1 cellular context compared by ENCODE assay signal in genomic region chr12:48296586-48297396, GRCh38.
A peak's percentile ranks its signal among the peaks of the same experiment; 100 is the strongest.
TF ChIP-seq lines count a peak whose summit lies in the region.

No MANE protein-coding gene starts in this region.

TF ChIP-seq in H1, 55 proteins besides CTCF, POLR2A, EP300 and RAD21 (continued from another document):
- TF ChIP-seq, protein P1, sequence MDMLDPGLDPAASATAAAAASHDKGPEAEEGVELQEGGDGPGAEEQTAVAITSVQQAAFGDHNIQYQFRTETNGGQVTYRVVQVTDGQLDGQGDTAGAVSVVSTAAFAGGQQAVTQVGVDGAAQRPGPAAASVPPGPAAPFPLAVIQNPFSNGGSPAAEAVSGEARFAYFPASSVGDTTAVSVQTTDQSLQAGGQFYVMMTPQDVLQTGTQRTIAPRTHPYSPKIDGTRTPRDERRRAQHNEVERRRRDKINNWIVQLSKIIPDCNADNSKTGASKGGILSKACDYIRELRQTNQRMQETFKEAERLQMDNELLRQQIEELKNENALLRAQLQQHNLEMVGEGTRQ (IDR thresholded peaks at IDR 0.05; ENCODE audit: low read length): no peak
- TF ChIP-seq MAFK (IDR thresholded peaks at IDR 0.05; ENCODE audit: low read depth, low read length) (peak; percentile 95), SIX5 (IDR thresholded peaks at IDR 0.05; ENCODE audit: low read depth, low read length) (peak; percentile 36), KDM4A (IDR thresholded peaks at IDR 0.05; ENCODE audit: low read depth, low read length, severe bottlenecking) (peak; percentile 48), KDM1A (IDR thresholded peaks at IDR 0.05; ENCODE audit: borderline replicate concordance, low read length) (no peak), RXRA (IDR thresholded peaks at IDR 0.05; ENCODE audit: insufficient read depth, low read depth, low read length) (no peak), SRF (IDR thresholded peaks at IDR 0.05; ENCODE audit: low read depth, low read length) (no peak), NRF1 (IDR thresholded peaks at IDR 0.05; ENCODE audit: low read depth, low read length) (peak; percentile 39; the same call in 1 of the 2 replicates), SAP30 (IDR thresholded peaks at IDR 0.05; ENCODE audit: insufficient read depth, insufficient replicate concordance, low read length) (no peak), PHF8 (conservative IDR thresholded peaks at IDR 0.05; ENCODE audit: low read depth, low read length) (no peak), CREB1 (IDR thresholded peaks at IDR 0.05) (no peak), TBP (IDR thresholded peaks at IDR 0.05; ENCODE audit: low read depth, low read length) (peak; percentile 55; the same call in 1 of the 2 replicates), EZH2 (IDR thresholded peaks at IDR 0.05; ENCODE audit: low read depth, low read length, severe bottlenecking) (no peak), SP2 (IDR thresholded peaks at IDR 0.05; ENCODE audit: low read length) (no peak), BACH1 (IDR thresholded peaks at IDR 0.05; ENCODE audit: low read length) (peak; percentile 90), TAF1 (IDR thresholded peaks at IDR 0.05; ENCODE audit: low read depth, low read length) (0 out of 2 replicates have a peak, but pooled peaks have one; percentile 45), TEAD4 (IDR thresholded peaks at IDR 0.05; ENCODE audit: low read depth, low read length) (no peak)
TF ChIP-seq in H1: peak in this region for 8.
